In the genomic region with DNA sequence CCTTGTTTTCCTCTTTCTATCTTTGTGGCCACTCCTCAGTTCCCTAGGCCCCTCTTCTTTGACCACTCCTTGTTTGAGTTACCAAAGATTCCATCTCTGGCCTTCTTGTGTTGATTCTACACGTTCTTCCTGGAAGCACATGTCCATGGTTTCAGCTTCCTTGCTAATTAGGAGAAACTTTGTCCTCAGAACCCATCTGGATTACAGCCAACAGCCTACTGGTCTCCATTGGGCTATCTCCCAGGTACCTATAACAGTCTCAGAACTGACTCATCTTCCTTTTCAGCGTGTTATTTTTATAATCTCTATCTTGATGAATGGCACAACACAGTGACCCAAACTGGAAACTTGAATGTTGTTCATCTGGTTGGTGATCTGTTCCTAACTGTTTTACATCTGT, we compare ENCODE assay signal across 13 cellular contexts. TPM values are rescaled to one million over a fixed set of nuclear protein-coding genes. Genes with fewer than 3 reads are reported as not detected.
DNase-seq lines count a peak whose midpoint lies in the region; ATAC-seq, FAIRE-seq and TF ChIP-seq lines count a peak whose summit lies in the region.
"Had no signal": no experiment of that assay in that cellular context is flagged by ENCODE, and none has a peak within 500 bp of the region (broad histone marks: within the 10 kb centered on the region; RNA-seq: fewer than 3 reads in every experiment).

No MANE protein-coding gene starts in this region.

- H3K27ac Mint-ChIP-seq in CD4-positive, alpha-beta T cell: peak overlapping the region; percentile 16
- peak overlapping the region; percentile 42 for H3K27ac Mint-ChIP-seq in activated naive CD8-positive, alpha-beta T cell

- POLR2A ChIA-PET in CD4-positive, alpha-beta T cell (lab: Charles Lee): no interaction called here
- POLR2A ChIA-PET in HEK293 (lab: Yijun Ruan, JAX): interaction anchor here (1.2 kb wide), 1 partner anchor 18 kb away, joined by 3 read pairs; a partner anchor contains a TSS

- H3K4me3 ChIP-seq in HEK293 (ENCODE audit: low read depth, low read length) (no peak overlapping the region), pancreas (no peak overlapping the region)

- H3K36me3 ChIP-seq in HEK293 (ENCODE audit: control insufficient read depth in 2 of 2, insufficient read depth in 1 of 2, low read length in 2 of 2): peaks cover 0 to 8% of the 10 kb centered on the region in 2 experiments; a peak in 1 of 3 replicates
- no peaks in the 10 kb centered on the region for H3K36me3 ChIP-seq in pancreas

- H3K4me1 Mint-ChIP-seq in CD4-positive, alpha-beta T cell (ENCODE audit: low read depth): peaks cover 56% of the 10 kb centered on the region
- H3K4me1 Mint-ChIP-seq in activated naive CD8-positive, alpha-beta T cell (ENCODE audit: low read depth): peaks cover 56% of the 10 kb centered on the region

- ATAC-seq in CD4-positive, alpha-beta T cell (ENCODE audit: poor library complexity): no peak
- no peak for ATAC-seq in pancreas
- no peak for ATAC-seq in HG03196 (IDR thresholded peaks at IDR 0.05; ENCODE audit: unreplicated experiment)

- intact Hi-C loops in CD4-positive, alpha-beta T cell (cut with DNase I, micrococcal nuclease): no loop called here
- intact Hi-C loops in pancreas (cut with DNase I): no loop called here

- no peaks in the 10 kb centered on the region for H3K9me3 ChIP-seq in CD4-positive, alpha-beta T cell (ENCODE audit: control insufficient read depth, low read length)
- no peaks in the 10 kb centered on the region; the same call in none of the 2 replicates for H3K9me3 ChIP-seq in HEK293 (ENCODE audit: control insufficient read depth, insufficient read depth, low read depth, low read length)
- H3K9me3 ChIP-seq in pancreas: no peaks in the 10 kb centered on the region

- no peaks in the 10 kb centered on the region for H3K27me3 ChIP-seq in CD4-positive, alpha-beta T cell (ENCODE audit: control insufficient read depth, insufficient read depth, low read length)
- H3K27me3 ChIP-seq in pancreas: no peaks in the 10 kb centered on the region

- H3K4me3 Mint-ChIP-seq in CD4-positive, alpha-beta T cell: no peak overlapping the region
- no peak overlapping the region for H3K4me3 Mint-ChIP-seq in activated naive CD8-positive, alpha-beta T cell

- H3K27ac ChIP-seq in CD4-positive, alpha-beta T cell (ENCODE audit: low read depth, low read length): no peak overlapping the region
- no peak overlapping the region for H3K27ac ChIP-seq in HEK293 (ENCODE audit: extremely low read depth, low read depth, low read length)
- no peak overlapping the region for H3K27ac ChIP-seq in pancreas

- 64 to 77% methylated on average over 2 of the region's 2 CpGs for WGBS in pancreas, 2 donors

- TF ChIP-seq CTCF in CD4-positive, alpha-beta T cell (IDR thresholded peaks at IDR 0.05): no peak
- TF ChIP-seq CTCF in HEK293 (tag by site-specific recombination; IDR thresholded peaks at IDR 0.05): no peak
- no peak for TF ChIP-seq CTCF in pancreas (IDR thresholded peaks at IDR 0.05)

- CTCF ChIA-PET in CD4-positive, alpha-beta T cell (lab: Charles Lee): no interaction called here
- CTCF ChIA-PET in HEK293 (lab: Yijun Ruan, JAX): interaction anchor here (0.7 kb wide), 1 partner anchor 190 kb away, joined by 3 read pairs; no protein-coding TSS in a partner anchor

- H3K9me3 Mint-ChIP-seq in CD4-positive, alpha-beta T cell: no peaks in the 10 kb centered on the region
- H3K9me3 Mint-ChIP-seq in activated naive CD8-positive, alpha-beta T cell (ENCODE audit: low read depth): no peaks in the 10 kb centered on the region

- DNase-seq in CD4-positive, alpha-beta T cell: no peak
- peak; percentile 54 for DNase-seq in kidney tubule cell (ENCODE audit: low spot score)
- DNase-seq in activated effector memory CD4-positive, alpha-beta T cell treated with Interleukin-2 at 50 U/mL for 16 hours: no peak
- no peak for DNase-seq in pancreas
- DNase-seq in effector CD4-positive, alpha-beta T cell: no peak
- DNase-seq: activated CD4-positive, alpha-beta T cell treated with anti-CD3 and anti-CD28 coated beads for 1 hour; activated naive CD4-positive, alpha-beta T cell treated with anti-CD3 and anti-CD28 coated beads, Interleukin-2, amount 50 U/mL, for 16 hours; head of caudate nucleus; NCI-H524; stimulated activated naive CD4-positive, alpha-beta T cell treated with Interleukin-2 at 50 U/mL for 16 hours had no signal

- peaks cover 18% of the 10 kb centered on the region for H3K36me3 Mint-ChIP-seq in CD4-positive, alpha-beta T cell (ENCODE audit: low read depth)
- H3K36me3 Mint-ChIP-seq in activated naive CD8-positive, alpha-beta T cell: peaks cover 9% of the 10 kb centered on the region

- H3K27me3 Mint-ChIP-seq in CD4-positive, alpha-beta T cell: no peaks in the 10 kb centered on the region
- no peaks in the 10 kb centered on the region for H3K27me3 Mint-ChIP-seq in activated naive CD8-positive, alpha-beta T cell

- H3K4me1 ChIP-seq in HEK293 (ENCODE audit: control insufficient read depth, insufficient read depth, low read length) (peaks cover 12% of the 10 kb centered on the region), pancreas (no peaks in the 10 kb centered on the region)

- no peak for FAIRE-seq in pancreas (lab: Jason Lieb, UNC)

TF ChIP-seq in HEK293, 187 proteins besides CTCF, POLR2A, EP300 and RAD21:
- TF ChIP-seq ZNF366 (tag by site-specific recombination; conservative IDR thresholded peaks at IDR 0.05) (0 out of 2 replicates have a peak, but pooled peaks have one; percentile 23), ZNF521 (tag by site-specific recombination; IDR thresholded peaks at IDR 0.05) (no peak)

RNA-seq across cellular contexts. Expression of a gene that starts 17.5 kb away (rescaled TPM):
- 10 to 100 TPM; 65.4 to 69.5 TPM for total RNA-seq in CD4-positive, alpha-beta T cell
- total RNA-seq in pancreas: 10 to 100 TPM; 14.4 to 29.1 (median 18.2) TPM
- polyA plus RNA-seq in pancreas: 10 to 100 TPM in 1 of 2 donors, 1 to 10 TPM in 1; 6.8 to 20.9 TPM

RNA-seq across cellular contexts. Expression of a gene that starts 50.2 kb away (rescaled TPM):
- 10 to 100 TPM; 38.2 to 40.6 TPM for total RNA-seq in CD4-positive, alpha-beta T cell
- 10 to 100 TPM; 19.2 to 30.3 (median 21.0) TPM for total RNA-seq in pancreas
- 10 to 100 TPM; 69.3 to 93.4 TPM for polyA plus RNA-seq in pancreas

RNA-seq across cellular contexts. Expression of a gene that starts 50.3 kb away (rescaled TPM):
- 10 to 100 TPM; 69.2 to 69.7 TPM for total RNA-seq in CD4-positive, alpha-beta T cell
- total RNA-seq in pancreas: 10 to 100 TPM; 12.1 to 30.9 (median 13.5) TPM
- polyA plus RNA-seq in pancreas: 100 to 1,000 TPM; 104 to 110 TPM
